In the genomic region with DNA sequence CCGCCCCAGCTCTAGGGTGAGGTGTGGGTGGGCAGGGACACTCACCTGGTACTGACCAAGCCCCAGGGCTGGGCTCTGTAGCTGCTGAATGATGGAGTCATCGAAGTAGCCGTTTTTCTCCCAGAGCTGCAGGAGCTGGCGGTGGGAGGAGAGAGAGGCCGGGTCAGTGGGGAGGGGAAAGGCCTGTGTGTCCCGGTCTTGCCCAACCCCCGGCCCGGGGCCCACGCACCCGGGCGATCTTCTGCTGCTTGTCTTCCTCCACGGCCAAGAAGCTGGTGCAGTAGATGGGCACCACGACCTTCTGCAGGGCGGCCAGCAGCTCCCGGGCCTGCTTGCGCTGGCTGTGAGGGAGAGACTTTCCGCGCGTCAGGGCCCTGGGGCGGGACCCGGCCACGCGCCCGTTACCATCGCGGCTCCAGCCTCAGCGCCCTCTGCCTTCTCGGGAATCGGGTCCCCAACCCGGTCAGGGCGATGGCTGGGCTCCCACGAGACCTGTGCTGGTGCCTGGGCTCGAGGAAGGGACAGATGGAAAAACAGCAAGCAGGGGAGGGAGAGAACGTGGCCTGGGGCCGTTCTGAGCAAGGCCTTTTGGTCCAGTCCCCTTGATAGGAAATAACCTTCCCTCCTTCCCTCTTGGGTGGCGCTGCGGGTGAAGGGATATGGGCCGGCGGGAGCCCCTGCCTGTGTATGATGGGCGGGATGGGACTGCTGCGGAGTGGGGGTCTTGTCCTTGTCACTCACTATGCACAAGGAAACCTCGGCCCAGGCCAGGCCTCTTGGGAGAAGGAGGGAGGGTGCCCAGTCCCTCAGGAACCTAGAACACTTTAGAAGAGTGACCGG, we compare ENCODE assay signal across 23 cellular contexts. TPM values are rescaled to one million over a fixed set of nuclear protein-coding genes. Genes with fewer than 3 reads are reported as not detected.
DNase-seq lines count a peak whose midpoint lies in the region; ATAC-seq, FAIRE-seq and TF ChIP-seq lines count a peak whose summit lies in the region.
"Had no signal": no experiment of that assay in that cellular context is flagged by ENCODE, and none has a peak within 500 bp of the region (broad histone marks: within the 10 kb centered on the region; RNA-seq: fewer than 3 reads in every experiment).

No MANE protein-coding gene starts in this region.

- no peak for TF ChIP-seq CTCF in GM13977 (IDR thresholded peaks at IDR 0.05; ENCODE audit: extremely low read depth, insufficient read depth, missing control alignments)
- TF ChIP-seq CTCF in RWPE2 (IDR thresholded peaks at IDR 0.05; ENCODE audit: poor library complexity, severe bottlenecking) = no peak
- no peak for TF ChIP-seq CTCF in HepG2 (CRISPR knock-in tag; IDR thresholded peaks at IDR 0.05)

- H3K27ac Mint-ChIP-seq in stimulated activated effector memory CD8-positive, alpha-beta T cell treated with anti-CD3 and anti-CD28 coated beads, Interleukin-12 subunit alpha, Interleukin-12 subunit beta, amount 100 ng/mL, for 72 hours = peak overlapping the region; percentile 81

- no peaks in the 10 kb centered on the region for H3K4me1 ChIP-seq in RWPE2 (ENCODE audit: insufficient read depth, poor library complexity, severe bottlenecking)
- H3K4me1 ChIP-seq in HepG2 (ENCODE audit: insufficient read depth, low read length) = no peaks in the 10 kb centered on the region
- H3K4me1 ChIP-seq: A549 had no signal

- H3K36me3 Mint-ChIP-seq in stimulated activated effector memory CD8-positive, alpha-beta T cell treated with anti-CD3 and anti-CD28 coated beads, Interleukin-12 subunit alpha, Interleukin-12 subunit beta, amount 100 ng/mL, for 72 hours = peaks cover 95% of the 10 kb centered on the region

- in situ Hi-C loops in GM13977 (cut with MboI; ENCODE audit: low pct_unique_long_range_greater_than_20kb, low sequenced_read_pairs, unreplicated experiment) (no loop called here), HepG2 (cut with HindIII; ENCODE audit: extremely low pct_ligation_motif_present, low pct_unique_long_range_greater_than_20kb) (no loop called here)

- H3K9me3 Mint-ChIP-seq in stimulated activated effector memory CD8-positive, alpha-beta T cell treated with anti-CD3 and anti-CD28 coated beads, Interleukin-12 subunit alpha, Interleukin-12 subunit beta, amount 100 ng/mL, for 72 hours = no peaks in the 10 kb centered on the region
- H3K9me3 Mint-ChIP-seq: CD4-positive, alpha-beta memory T cell had no signal

- TF ChIP-seq RAD21 in HepG2 (CRISPR knock-in tag; IDR thresholded peaks at IDR 0.05) = no peak

- CTCF ChIA-PET in HepG2 (lab: Yijun Ruan, JAX; ENCODE audit: low intra/inter-chr PET ratio, low total read pairs) = no interaction called here

- no peaks in the 10 kb centered on the region for H3K4me1 Mint-ChIP-seq in stimulated activated effector memory CD8-positive, alpha-beta T cell treated with anti-CD3 and anti-CD28 coated beads, Interleukin-12 subunit alpha, Interleukin-12 subunit beta, amount 100 ng/mL, for 72 hours

- no TSS peak for BruUV-seq in HepG2 (replicated peaks; lab: Mats Ljungman, UMichigan)

- no peak overlapping the region for H3K27ac ChIP-seq in RWPE2 (ENCODE audit: poor library complexity, severe bottlenecking)
- H3K27ac ChIP-seq in HepG2 (ENCODE audit: extremely low read length, insufficient read depth, low read length) = no peak overlapping the region
- H3K27ac ChIP-seq: 22Rv1, A549, C4-2B, GM23248, HL-60 had no signal

- H3K9me3 ChIP-seq in RWPE2 (ENCODE audit: severe bottlenecking) (no peaks in the 10 kb centered on the region), HepG2 (ENCODE audit: low read length) (no peaks in the 10 kb centered on the region)
- H3K9me3 ChIP-seq: A549 had no signal

- no peak for TF ChIP-seq EP300 in HepG2 (IDR thresholded peaks at IDR 0.05; ENCODE audit: low read depth in 2 of 2, low read length in 2 of 2)
- TF ChIP-seq EP300 in HepG2 (CRISPR knock-in tag; IDR thresholded peaks at IDR 0.05; ENCODE audit: borderline replicate concordance) = no peak

- H3K4me3 Mint-ChIP-seq in stimulated activated effector memory CD8-positive, alpha-beta T cell treated with anti-CD3 and anti-CD28 coated beads, Interleukin-12 subunit alpha, Interleukin-12 subunit beta, amount 100 ng/mL, for 72 hours = no peak overlapping the region
- H3K4me3 Mint-ChIP-seq: CD4-positive, alpha-beta memory T cell had no signal

- intact Hi-C loops in HepG2 (cut with micrococcal nuclease; ENCODE audit: unreplicated experiment) = no loop called here

- WGBS in HepG2 (ENCODE audit: low lambda C conversion rate) = 98% methylated on average over 9 of the region's 43 CpGs

- H3K27me3 ChIP-seq in RWPE2 (ENCODE audit: insufficient read depth, poor library complexity, severe bottlenecking) (no peaks in the 10 kb centered on the region), HepG2 (ENCODE audit: control insufficient read depth in 1 of 2, insufficient read depth in 2 of 2, low read length in 2 of 2) (no peaks in the 10 kb centered on the region)

- H4K20me1 ChIP-seq in HepG2 (ENCODE audit: insufficient read depth, low read length) = 0 out of 2 replicates have a peak, but pooled peaks cover 3% of the 10 kb centered on the region

- FAIRE-seq in HepG2 (lab: Jason Lieb, UNC) (no peak), GM19239 (lab: Jason Lieb, UNC) (no peak), frontal cortex (lab: Jason Lieb, UNC) (no peak)
- FAIRE-seq: A549, GM12892 had no signal

- H3K4me3 ChIP-seq in RWPE2 (ENCODE audit: severe bottlenecking) (no peak overlapping the region), HepG2 (replicated peaks in 1 of 3; ENCODE audit: insufficient read depth in 1 of 3, low read depth in 2 of 3, low read length in 3 of 3) (no peak overlapping the region)
- H3K4me3 ChIP-seq: A549, GM23248 had no signal

- no peak overlapping the region for H3K9ac ChIP-seq in HepG2 (ENCODE audit: insufficient read depth, low read depth, low read length)
- H3K9ac ChIP-seq: GM23248 had no signal

- H3K79me2 ChIP-seq in HepG2 (ENCODE audit: insufficient read depth, low read length) = peaks cover under 1% of the 10 kb centered on the region

- H3K36me3 ChIP-seq in RWPE2 (ENCODE audit: low read depth) = peaks cover 79% of the 10 kb centered on the region
- peaks cover 49 to 98% of the 10 kb centered on the region in 2 experiments for H3K36me3 ChIP-seq in HepG2 (replicated peaks in 1 of 2; ENCODE audit: control insufficient read depth in 1 of 2, insufficient read depth in 2 of 2, low read length in 2 of 2)

- TF ChIP-seq POLR2A in HepG2 (IDR thresholded peaks at IDR 0.05; ENCODE audit: insufficient read depth in 1 of 2, low read depth in 2 of 2, low read length in 2 of 2) = no peak

- no peak overlapping the region for H2AFZ ChIP-seq in HepG2 (ENCODE audit: low read length)
- H2AFZ ChIP-seq: GM23248 had no signal

- POLR2A ChIA-PET in HepG2 (lab: Yijun Ruan, JAX) = no interaction called here

- DNase-seq in GM13977 (ENCODE audit: low spot score) (peak; percentile 9), RWPE2 (ENCODE audit: low spot score) (peak; percentile 56), HepG2 (ENCODE audit: low spot score) (no peak), NCI-H1105 treated with DMSO at 0.1 percent for 48 hours (lab: John Stamatoyannopoulos, UW) (no peak), GM19239 (ENCODE audit: insufficient read length, low spot score) (no peak), frontal cortex (ENCODE audit: low spot score in 2 of 2) (no peak)
- no peak for DNase-seq in stimulated activated effector memory CD8-positive, alpha-beta T cell treated with anti-CD3 and anti-CD28 coated beads, Interleukin-12 subunit alpha, Interleukin-12 subunit beta, amount 100 ng/mL, for 72 hours (ENCODE audit: low spot score in 2 of 2)
- DNase-seq: AML-193; CD4-positive, alpha-beta memory T cell; DMS153; DMS79; GDM1; GM23248; HCEC 1CT; IMR-90 had no signal

- H3K4me2 ChIP-seq in HepG2 (ENCODE audit: low read depth, low read length) = no peak overlapping the region
- H3K4me2 ChIP-seq: A549 had no signal

- ATAC-seq in RWPE2 (ENCODE audit: low read depth) (no peak), HepG2 (no peak)
- ATAC-seq in stimulated activated effector memory CD8-positive, alpha-beta T cell treated with anti-CD3 and anti-CD28 coated beads, Interleukin-12 subunit alpha, Interleukin-12 subunit beta, amount 100 ng/mL, for 72 hours = no peak
- ATAC-seq: A549 had no signal

RNA-seq across cellular contexts. Expression of a gene that starts 11.5 kb away (rescaled TPM):
- total RNA-seq in HepG2 (2016; rRNA removed; fragmentation: Illumina TruSeq; extraction: Trizol) (4.3 and 9.1 TPM in 2 replicates), frontal cortex (5.3 TPM)
- 3.8 and 4.0 TPM in 2 replicates for total RNA-seq in HepG2 (2016; cell fraction: cytosol; rRNA removed; fragmentation: Illumina TruSeq; extraction: Trizol; ENCODE audit: low read depth)
- 6.0 and 7.4 TPM in 2 replicates for total RNA-seq in HepG2 (2016; cell fraction: insoluble cytoplasmic fraction; rRNA removed; fragmentation: Illumina TruSeq; extraction: Trizol)
- total RNA-seq in HepG2 (2016; cell fraction: membrane; rRNA removed; fragmentation: Illumina TruSeq; extraction: Trizol) = 5.5 and 6.1 TPM in 2 replicates
- total RNA-seq in HepG2 (2016; cell fraction: nucleus; rRNA removed; fragmentation: Illumina TruSeq; extraction: Trizol) = 8.1 and 13.9 TPM in 2 replicates
- polyA plus RNA-seq in HepG2 (2011; rRNA removed) = 5.4 and 5.9 TPM in 2 replicates
- polyA plus RNA-seq in HepG2 (2011; cell fraction: cytosol; rRNA removed) = 2.9 and 3.2 TPM in 2 replicates
- 34.4 and 39.5 TPM in 2 replicates for polyA plus RNA-seq in HepG2 (2011; cell fraction: nucleus; rRNA removed)
- 20.4 and 25.1 TPM in 2 replicates for polyA plus RNA-seq in HepG2 (2012)
- 2.1 and 2.2 TPM in 2 replicates for polyA plus RNA-seq in HepG2 (2016; cell fraction: cytosol; fragmentation: Illumina TruSeq; extraction: Trizol; ENCODE audit: low read depth)
- 19.7 and 26.9 TPM in 2 replicates for polyA plus RNA-seq in HepG2 (2016; cell fraction: insoluble cytoplasmic fraction; fragmentation: Illumina TruSeq; extraction: Trizol; ENCODE audit: low read depth)
- 4.9 and 6.0 TPM in 2 replicates for polyA plus RNA-seq in HepG2 (2016; cell fraction: membrane; fragmentation: Illumina TruSeq; extraction: Trizol; ENCODE audit: low read depth)
- 54.8 and 59.8 TPM in 2 replicates for polyA plus RNA-seq in HepG2 (2016; cell fraction: nucleus; fragmentation: Illumina TruSeq; extraction: Trizol; ENCODE audit: insufficient read depth, low read depth)
- polyA minus RNA-seq in HepG2 (2011; rRNA and poly(A)+ RNA removed; ENCODE audit: low replicate concordance) = 10.1 and 16.3 TPM in 2 replicates
- polyA minus RNA-seq in HepG2 (2011; cell fraction: cytosol; rRNA and poly(A)+ RNA removed) = 7.1 and 9.3 TPM in 2 replicates
- 18.4 and 19.8 TPM in 2 replicates for polyA minus RNA-seq in HepG2 (2011; cell fraction: nucleus; rRNA and poly(A)+ RNA removed)

RNA-seq across cellular contexts. Expression of a gene that starts 34.6 kb away (rescaled TPM):
- total RNA-seq in HepG2 (2016; rRNA removed; fragmentation: Illumina TruSeq; extraction: Trizol) = 3.6 and 4.3 TPM in 2 replicates
- 2.6 and 3.0 TPM in 2 replicates for total RNA-seq in HepG2 (2016; cell fraction: cytosol; rRNA removed; fragmentation: Illumina TruSeq; extraction: Trizol; ENCODE audit: low read depth)
- 2.7 and 3.1 TPM in 2 replicates for total RNA-seq in HepG2 (2016; cell fraction: insoluble cytoplasmic fraction; rRNA removed; fragmentation: Illumina TruSeq; extraction: Trizol)
- total RNA-seq in HepG2 (2016; cell fraction: membrane; rRNA removed; fragmentation: Illumina TruSeq; extraction: Trizol) = 1.9 and 2.2 TPM in 2 replicates
- total RNA-seq in HepG2 (2016; cell fraction: nucleus; rRNA removed; fragmentation: Illumina TruSeq; extraction: Trizol) = 4.6 and 4.8 TPM in 2 replicates
- polyA plus RNA-seq in HepG2 (2011; rRNA removed) = 3.2 and 4.1 TPM in 2 replicates
- 3.3 and 3.5 TPM in 2 replicates for polyA plus RNA-seq in HepG2 (2011; cell fraction: cytosol; rRNA removed)
- 10.6 and 11.2 TPM in 2 replicates for polyA plus RNA-seq in HepG2 (2011; cell fraction: nucleus; rRNA removed)
- 3.4 and 5.4 TPM in 2 replicates for polyA plus RNA-seq in HepG2 (2012)
- polyA plus RNA-seq in HepG2 (2016; cell fraction: cytosol; fragmentation: Illumina TruSeq; extraction: Trizol; ENCODE audit: low read depth) = 0.60 and 0.90 TPM in 2 replicates
- polyA plus RNA-seq in HepG2 (2016; cell fraction: insoluble cytoplasmic fraction; fragmentation: Illumina TruSeq; extraction: Trizol; ENCODE audit: low read depth) = 3.6 and 4.3 TPM in 2 replicates
- 1.5 TPM in 2 replicates for polyA plus RNA-seq in HepG2 (2016; cell fraction: membrane; fragmentation: Illumina TruSeq; extraction: Trizol; ENCODE audit: low read depth)
- 10.2 and 12.1 TPM in 2 replicates for polyA plus RNA-seq in HepG2 (2016; cell fraction: nucleus; fragmentation: Illumina TruSeq; extraction: Trizol; ENCODE audit: insufficient read depth, low read depth)
- 2.9 and 3.4 TPM in 2 replicates for polyA minus RNA-seq in HepG2 (2011; rRNA and poly(A)+ RNA removed; ENCODE audit: low replicate concordance)
- polyA minus RNA-seq in HepG2 (2011; cell fraction: cytosol; rRNA and poly(A)+ RNA removed) = 2.4 and 4.4 TPM in 2 replicates
- 6.7 and 8.1 TPM in 2 replicates for polyA minus RNA-seq in HepG2 (2011; cell fraction: nucleus; rRNA and poly(A)+ RNA removed)
- total RNA-seq in frontal cortex = 3.3 TPM

RNA-seq across cellular contexts. Expression of a gene that starts 34.8 kb away (rescaled TPM):
- total RNA-seq in HepG2 (2016; rRNA removed; fragmentation: Illumina TruSeq; extraction: Trizol) (not detected in 2 replicates), frontal cortex (not detected)
- total RNA-seq in HepG2 (2016; cell fraction: cytosol; rRNA removed; fragmentation: Illumina TruSeq; extraction: Trizol; ENCODE audit: low read depth) = not detected in 2 replicates
- not detected in 2 replicates for total RNA-seq in HepG2 (2016; cell fraction: insoluble cytoplasmic fraction; rRNA removed; fragmentation: Illumina TruSeq; extraction: Trizol)
- not detected in 2 replicates for total RNA-seq in HepG2 (2016; cell fraction: membrane; rRNA removed; fragmentation: Illumina TruSeq; extraction: Trizol)
- not detected in 2 replicates for total RNA-seq in HepG2 (2016; cell fraction: nucleus; rRNA removed; fragmentation: Illumina TruSeq; extraction: Trizol)
- polyA plus RNA-seq in HepG2 (2011; rRNA removed) = not detected in 2 replicates
- not detected in 2 replicates for polyA plus RNA-seq in HepG2 (2011; cell fraction: cytosol; rRNA removed)
- polyA plus RNA-seq in HepG2 (2011; cell fraction: nucleus; rRNA removed) = not detected in 2 replicates
- 0.16 TPM in 1 of 2 replicates, not detected in the other for polyA plus RNA-seq in HepG2 (2012)
- polyA plus RNA-seq in HepG2 (2016; cell fraction: cytosol; fragmentation: Illumina TruSeq; extraction: Trizol; ENCODE audit: low read depth) = not detected in 2 replicates
- polyA plus RNA-seq in HepG2 (2016; cell fraction: insoluble cytoplasmic fraction; fragmentation: Illumina TruSeq; extraction: Trizol; ENCODE audit: low read depth) = not detected in 2 replicates
- polyA plus RNA-seq in HepG2 (2016; cell fraction: membrane; fragmentation: Illumina TruSeq; extraction: Trizol; ENCODE audit: low read depth) = not detected in 2 replicates
- polyA plus RNA-seq in HepG2 (2016; cell fraction: nucleus; fragmentation: Illumina TruSeq; extraction: Trizol; ENCODE audit: insufficient read depth, low read depth) = not detected in 2 replicates
- not detected in 2 replicates for polyA minus RNA-seq in HepG2 (2011; rRNA and poly(A)+ RNA removed; ENCODE audit: low replicate concordance)
- not detected in 2 replicates for polyA minus RNA-seq in HepG2 (2011; cell fraction: cytosol; rRNA and poly(A)+ RNA removed)
- not detected in 2 replicates for polyA minus RNA-seq in HepG2 (2011; cell fraction: nucleus; rRNA and poly(A)+ RNA removed)
- total RNA-seq: CD4-positive, alpha-beta memory T cell; Daoy; GM23248; HT1080; IMR-90 had no signal
- polyA plus RNA-seq: BJ; CD4-positive, alpha-beta memory T cell; GM23248; IMR-90 had no signal

RNA-seq across cellular contexts. Expression of a gene that starts 41.5 kb away (rescaled TPM):
- total RNA-seq in HepG2 (2016; rRNA removed; fragmentation: Illumina TruSeq; extraction: Trizol) (17.2 and 21.2 TPM in 2 replicates), frontal cortex (22.8 TPM)
- total RNA-seq in HepG2 (2016; cell fraction: cytosol; rRNA removed; fragmentation: Illumina TruSeq; extraction: Trizol; ENCODE audit: low read depth) = 6.0 and 7.6 TPM in 2 replicates
- 15.6 and 20.2 TPM in 2 replicates for total RNA-seq in HepG2 (2016; cell fraction: insoluble cytoplasmic fraction; rRNA removed; fragmentation: Illumina TruSeq; extraction: Trizol)
- 18.9 and 19.7 TPM in 2 replicates for total RNA-seq in HepG2 (2016; cell fraction: membrane; rRNA removed; fragmentation: Illumina TruSeq; extraction: Trizol)
- 18.5 and 21.4 TPM in 2 replicates for total RNA-seq in HepG2 (2016; cell fraction: nucleus; rRNA removed; fragmentation: Illumina TruSeq; extraction: Trizol)
- polyA plus RNA-seq in HepG2 (2011; rRNA removed) = 46.5 and 48.0 TPM in 2 replicates
- polyA plus RNA-seq in HepG2 (2011; cell fraction: cytosol; rRNA removed) = 31.6 and 37.8 TPM in 2 replicates
- 26.3 and 38.8 TPM in 2 replicates for polyA plus RNA-seq in HepG2 (2011; cell fraction: nucleus; rRNA removed)
- 25.6 and 26.5 TPM in 2 replicates for polyA plus RNA-seq in HepG2 (2012)
- polyA plus RNA-seq in HepG2 (2016; cell fraction: cytosol; fragmentation: Illumina TruSeq; extraction: Trizol; ENCODE audit: low read depth) = 5.7 and 6.3 TPM in 2 replicates
- 16.1 and 22.5 TPM in 2 replicates for polyA plus RNA-seq in HepG2 (2016; cell fraction: insoluble cytoplasmic fraction; fragmentation: Illumina TruSeq; extraction: Trizol; ENCODE audit: low read depth)
- 20.6 and 22.2 TPM in 2 replicates for polyA plus RNA-seq in HepG2 (2016; cell fraction: membrane; fragmentation: Illumina TruSeq; extraction: Trizol; ENCODE audit: low read depth)
- 45.9 and 46.6 TPM in 2 replicates for polyA plus RNA-seq in HepG2 (2016; cell fraction: nucleus; fragmentation: Illumina TruSeq; extraction: Trizol; ENCODE audit: insufficient read depth, low read depth)
- 181 and 185 TPM in 2 replicates for polyA minus RNA-seq in HepG2 (2011; rRNA and poly(A)+ RNA removed; ENCODE audit: low replicate concordance)
- polyA minus RNA-seq in HepG2 (2011; cell fraction: cytosol; rRNA and poly(A)+ RNA removed) = 33.0 and 39.5 TPM in 2 replicates
- polyA minus RNA-seq in HepG2 (2011; cell fraction: nucleus; rRNA and poly(A)+ RNA removed) = 24.8 and 31.7 TPM in 2 replicates

RNA-seq across cellular contexts. Expression of a gene that starts 59.0 kb away (rescaled TPM):
- 7.0 and 8.6 TPM in 2 replicates for total RNA-seq in HepG2 (2016; rRNA removed; fragmentation: Illumina TruSeq; extraction: Trizol)
- total RNA-seq in HepG2 (2016; cell fraction: cytosol; rRNA removed; fragmentation: Illumina TruSeq; extraction: Trizol; ENCODE audit: low read depth) = 3.7 and 4.1 TPM in 2 replicates
- total RNA-seq in HepG2 (2016; cell fraction: insoluble cytoplasmic fraction; rRNA removed; fragmentation: Illumina TruSeq; extraction: Trizol) = 8.4 and 8.7 TPM in 2 replicates
- total RNA-seq in HepG2 (2016; cell fraction: membrane; rRNA removed; fragmentation: Illumina TruSeq; extraction: Trizol) = 5.5 and 7.2 TPM in 2 replicates
- 16.1 and 18.4 TPM in 2 replicates for total RNA-seq in HepG2 (2016; cell fraction: nucleus; rRNA removed; fragmentation: Illumina TruSeq; extraction: Trizol)
- 14.0 and 16.5 TPM in 2 replicates for polyA plus RNA-seq in HepG2 (2011; rRNA removed)
- 8.2 and 8.5 TPM in 2 replicates for polyA plus RNA-seq in HepG2 (2011; cell fraction: cytosol; rRNA removed)
- 28.2 and 31.7 TPM in 2 replicates for polyA plus RNA-seq in HepG2 (2011; cell fraction: nucleus; rRNA removed)
- 23.7 and 24.6 TPM in 2 replicates for polyA plus RNA-seq in HepG2 (2012)
- 2.8 TPM in 2 replicates for polyA plus RNA-seq in HepG2 (2016; cell fraction: cytosol; fragmentation: Illumina TruSeq; extraction: Trizol; ENCODE audit: low read depth)
- 18.3 and 21.1 TPM in 2 replicates for polyA plus RNA-seq in HepG2 (2016; cell fraction: insoluble cytoplasmic fraction; fragmentation: Illumina TruSeq; extraction: Trizol; ENCODE audit: low read depth)
- 3.9 and 5.1 TPM in 2 replicates for polyA plus RNA-seq in HepG2 (2016; cell fraction: membrane; fragmentation: Illumina TruSeq; extraction: Trizol; ENCODE audit: low read depth)
- polyA plus RNA-seq in HepG2 (2016; cell fraction: nucleus; fragmentation: Illumina TruSeq; extraction: Trizol; ENCODE audit: insufficient read depth, low read depth) = 25.3 and 31.3 TPM in 2 replicates
- polyA minus RNA-seq in HepG2 (2011; rRNA and poly(A)+ RNA removed; ENCODE audit: low replicate concordance) = 22.5 and 23.7 TPM in 2 replicates
- 13.0 and 19.8 TPM in 2 replicates for polyA minus RNA-seq in HepG2 (2011; cell fraction: cytosol; rRNA and poly(A)+ RNA removed)
- 31.8 and 42.8 TPM in 2 replicates for polyA minus RNA-seq in HepG2 (2011; cell fraction: nucleus; rRNA and poly(A)+ RNA removed)
- 15.1 TPM for total RNA-seq in frontal cortex

Comparison
In these comparisons a context has a peak if more than half of its experiments do, and no peak if none do; other contexts are left out.
1. DNase-seq: peak in GM13977 (single experiment) and RWPE2 (single experiment); none in HepG2 (single experiment), stimulated activated effector memory CD8-positive, alpha-beta T cell treated with anti-CD3 and anti-CD28 coated beads, Interleukin-12 subunit alpha, Interleukin-12 subunit beta, amount 100 ng/mL, for 72 hours (0 of 2), NCI-H1105 treated with DMSO at 0.1 percent for 48 hours (single experiment), GM19239 (single experiment) and frontal cortex (0 of 2).